In genomic region chr12:47221256-47222023, GRCh38 we compare ENCODE assay signal across 12 cellular contexts.
DNase-seq lines count a peak whose midpoint lies in the region; ATAC-seq and TF ChIP-seq lines count a peak whose summit lies in the region.
"Had no signal": no experiment of that assay in that cellular context is flagged by ENCODE, and none has a peak within 500 bp of the region (broad histone marks: within the 10 kb centered on the region; RNA-seq: fewer than 3 reads in every experiment).

No MANE protein-coding gene starts in this region.

- H3K4me1 ChIP-seq in tibial nerve = peaks cover 0 to 10% (median 4%) of the 10 kb centered on the region in 4 donors

- no peak overlapping the region for H3K27ac ChIP-seq in tibial nerve
- H3K27ac ChIP-seq: vagina had no signal

- peak overlapping the region; percentile 87 for H3K27ac Mint-ChIP-seq in activated CD4-positive, alpha-beta T cell treated with anti-CD3 and anti-CD28 coated beads, Interleukin-2, amount 10 ng/mL, durations not matched to agents 24 days and 14 days
- H3K27ac Mint-ChIP-seq in activated naive CD8-positive, alpha-beta T cell treated with anti-CD3 and anti-CD28 coated beads for 36 hours = peak overlapping the region; percentile 96
- peak overlapping the region; percentile 58 to 72 for H3K27ac Mint-ChIP-seq in natural killer cell

- no peaks in the 10 kb centered on the region for H3K27me3 Mint-ChIP-seq in activated CD4-positive, alpha-beta T cell treated with anti-CD3 and anti-CD28 coated beads, Interleukin-2, amount 10 ng/mL, durations not matched to agents 24 days and 14 days
- H3K27me3 Mint-ChIP-seq in activated naive CD8-positive, alpha-beta T cell treated with anti-CD3 and anti-CD28 coated beads for 36 hours = no peaks in the 10 kb centered on the region
- H3K27me3 Mint-ChIP-seq in natural killer cell (ENCODE audit: low read depth in 2 of 2) = no peaks in the 10 kb centered on the region

- H3K36me3 Mint-ChIP-seq in activated CD4-positive, alpha-beta T cell treated with anti-CD3 and anti-CD28 coated beads, Interleukin-2, amount 10 ng/mL, durations not matched to agents 24 days and 14 days (ENCODE audit: low read depth) = peaks cover 71% of the 10 kb centered on the region
- peaks cover 82% of the 10 kb centered on the region for H3K36me3 Mint-ChIP-seq in activated naive CD8-positive, alpha-beta T cell treated with anti-CD3 and anti-CD28 coated beads for 36 hours
- no peaks in the 10 kb centered on the region for H3K36me3 Mint-ChIP-seq in natural killer cell

- H3K4me3 ChIP-seq in tibial nerve = no peak overlapping the region
- H3K4me3 ChIP-seq: vagina had no signal

- 87 to 98% methylated on average over 2 of the region's 2 CpGs for WGBS in tibial nerve, 2 donors

- no peak for TF ChIP-seq CTCF in natural killer cell (IDR thresholded peaks at IDR 0.05)
- no peak for TF ChIP-seq CTCF in tibial nerve (IDR thresholded peaks at IDR 0.05)

- no peaks in the 10 kb centered on the region for H3K9me3 ChIP-seq in tibial nerve
- H3K9me3 ChIP-seq: vagina had no signal

- no peak for TF ChIP-seq EP300 in tibial nerve (IDR thresholded peaks at IDR 0.05)

- no peaks in the 10 kb centered on the region for H3K27me3 ChIP-seq in tibial nerve
- H3K27me3 ChIP-seq: vagina had no signal

- no peak for DNase-seq in activated CD4-positive, alpha-beta T cell treated with anti-CD3 and anti-CD28 coated beads, Interleukin-2, amount 10 ng/mL, durations not matched to agents 24 days and 14 days
- DNase-seq in activated CD4-positive, alpha-beta T cell treated with anti-CD3 and anti-CD28 coated beads, Interleukin-2, amount 50 U/mL, for 4 hours = no peak
- DNase-seq in M059J (ENCODE audit: low read depth) = peak; percentile 64
- DNase-seq in activated naive CD8-positive, alpha-beta T cell treated with anti-CD3 and anti-CD28 coated beads for 36 hours = no peak
- no peak for DNase-seq in natural killer cell
- DNase-seq in tibial nerve (ENCODE audit: low spot score in 2 of 2) = no peak
- DNase-seq: GOT3, NCI-H1105, NCI-H446 had no signal

- ATAC-seq in natural killer cell (no peak), GM18520 (IDR thresholded peaks at IDR 0.05; ENCODE audit: unreplicated experiment) (no peak), GM21825 (IDR thresholded peaks at IDR 0.05; ENCODE audit: unreplicated experiment) (no peak)

- TF ChIP-seq POLR2A in tibial nerve (IDR thresholded peaks at IDR 0.05) = no peak

- H3K36me3 ChIP-seq in tibial nerve = no peaks in the 10 kb centered on the region
- H3K36me3 ChIP-seq: vagina had no signal

- peak overlapping the region; percentile 71 for H3K4me3 Mint-ChIP-seq in activated CD4-positive, alpha-beta T cell treated with anti-CD3 and anti-CD28 coated beads, Interleukin-2, amount 10 ng/mL, durations not matched to agents 24 days and 14 days
- peak overlapping the region; percentile 89 for H3K4me3 Mint-ChIP-seq in activated naive CD8-positive, alpha-beta T cell treated with anti-CD3 and anti-CD28 coated beads for 36 hours
- H3K4me3 Mint-ChIP-seq in natural killer cell = peak overlapping the region; percentile 11

- intact Hi-C loops in activated CD4-positive, alpha-beta T cell treated with anti-CD3 and anti-CD28 coated beads, Interleukin-2, amount 10 ng/mL, durations not matched to agents 24 days and 14 days (cut with micrococcal nuclease) = no loop called here
- intact Hi-C loops in natural killer cell (cut with micrococcal nuclease) = no loop called here

- H3K4me1 Mint-ChIP-seq in activated CD4-positive, alpha-beta T cell treated with anti-CD3 and anti-CD28 coated beads, Interleukin-2, amount 10 ng/mL, durations not matched to agents 24 days and 14 days = peaks cover 60% of the 10 kb centered on the region
- H3K4me1 Mint-ChIP-seq in activated naive CD8-positive, alpha-beta T cell treated with anti-CD3 and anti-CD28 coated beads for 36 hours = peaks cover 54% of the 10 kb centered on the region
- H3K4me1 Mint-ChIP-seq in natural killer cell = peaks cover 70 to 73% of the 10 kb centered on the region in 2 donors

- no peaks in the 10 kb centered on the region for H3K9me3 Mint-ChIP-seq in activated CD4-positive, alpha-beta T cell treated with anti-CD3 and anti-CD28 coated beads, Interleukin-2, amount 10 ng/mL, durations not matched to agents 24 days and 14 days
- H3K9me3 Mint-ChIP-seq in activated naive CD8-positive, alpha-beta T cell treated with anti-CD3 and anti-CD28 coated beads for 36 hours = no peaks in the 10 kb centered on the region
- no peaks in the 10 kb centered on the region for H3K9me3 Mint-ChIP-seq in natural killer cell

Comparison
In these comparisons a context has a peak if more than half of its experiments do, and no peak if none do; other contexts are left out.
1. H3K4me3 Mint-ChIP-seq: peak in every context shown above with its lines; median percentile 89 in activated naive CD8-positive, alpha-beta T cell treated with anti-CD3 and anti-CD28 coated beads for 36 hours; 71 in activated CD4-positive, alpha-beta T cell treated with anti-CD3 and anti-CD28 coated beads, Interleukin-2, amount 10 ng/mL, durations not matched to agents 24 days and 14 days; 11 in natural killer cell.